8 cellular contexts compared by ENCODE assay signal in the genomic region with DNA sequence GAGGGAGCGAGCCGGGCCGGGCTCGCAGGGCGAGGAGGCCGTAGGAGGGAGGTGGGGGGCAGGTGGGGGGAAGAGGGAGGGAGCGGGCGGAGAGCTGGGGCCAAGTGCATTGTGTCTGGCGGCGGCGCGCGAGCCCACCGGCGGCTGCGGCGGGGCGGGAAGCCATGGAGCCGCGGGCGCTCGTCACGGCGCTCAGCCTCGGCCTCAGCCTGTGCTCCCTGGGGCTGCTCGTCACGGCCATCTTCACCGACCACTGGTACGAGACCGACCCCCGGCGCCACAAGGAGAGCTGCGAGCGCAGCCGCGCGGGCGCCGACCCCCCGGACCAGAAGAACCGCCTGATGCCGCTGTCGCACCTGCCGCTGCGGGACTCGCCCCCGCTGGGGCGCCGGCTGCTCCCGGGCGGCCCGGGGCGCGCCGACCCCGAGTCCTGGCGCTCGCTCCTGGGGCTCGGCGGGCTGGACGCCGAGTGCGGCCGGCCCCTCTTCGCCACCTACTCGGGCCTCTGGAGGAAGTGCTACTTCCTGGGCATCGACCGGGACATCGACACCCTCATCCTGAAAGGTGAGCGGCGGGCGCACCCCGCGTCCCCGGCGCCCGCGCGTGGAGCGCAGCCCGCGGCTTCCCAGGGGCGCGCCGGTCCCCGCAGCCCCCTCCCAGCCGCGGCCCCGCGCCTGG. TPM values are rescaled to one million over a fixed set of nuclear protein-coding genes. Genes with fewer than 3 reads are reported as not detected.
A peak's percentile ranks its signal among the peaks of the same experiment; 100 is the strongest.
DNase-seq lines count a peak whose midpoint lies in the region; ATAC-seq, FAIRE-seq and TF ChIP-seq lines count a peak whose summit lies in the region.

Gene TMEM178A (plus strand): TSS at position 107 of the 678 bp plus-strand sequence. CDS start 58 bp downstream, at position 165.

- CTCF ChIA-PET in AG04449 (lab: Yijun Ruan, JAX): no interaction called here

- no peaks in the 10 kb centered on the region for H3K9me3 ChIP-seq in small intestine (ENCODE audit: control insufficient read depth, low read depth)

- peak within 1 kb of the TSS; percentile 76 for H3K4me3 Mint-ChIP-seq in activated naive CD8-positive, alpha-beta T cell treated with anti-CD3 and anti-CD28 coated beads, Interleukin-2, amount 50 U/mL, for 24 hours

- peaks cover 62% of the 10 kb centered on the region for H3K27me3 Mint-ChIP-seq in activated naive CD8-positive, alpha-beta T cell treated with anti-CD3 and anti-CD28 coated beads, Interleukin-2, amount 50 U/mL, for 24 hours

- POLR2A ChIA-PET in AG04449 (lab: Yijun Ruan, JAX): no interaction called here

- no peak within 1 kb of the TSS for H3K27ac Mint-ChIP-seq in activated naive CD8-positive, alpha-beta T cell treated with anti-CD3 and anti-CD28 coated beads, Interleukin-2, amount 50 U/mL, for 24 hours

- no peak within 1 kb of the TSS for H3K27ac ChIP-seq in small intestine (ENCODE audit: low read depth in 1 of 2, low read length in 1 of 2)

- peak within 1 kb of the TSS; percentile 45 for H3K4me3 ChIP-seq in AG04449 (ENCODE audit: low read depth, low read length)
- H3K4me3 ChIP-seq in iPS-11a (ENCODE audit: low read depth, low read length): peak within 1 kb of the TSS; percentile 69
- H3K4me3 ChIP-seq in small intestine (ENCODE audit: low read depth in 1 of 2, low read length in 2 of 2): peak within 1 kb of the TSS; percentile 12 to 53

- DNase-seq in AG04449 (ENCODE audit: low read depth, low spot score) (no peak), GM20000 (ENCODE audit: low spot score) (peak; percentile 56), small intestine (no peak), cortex of kidney (lab: John Stamatoyannopoulos, UW) (no peak)
- peak; percentile 12 for DNase-seq in activated naive CD8-positive, alpha-beta T cell treated with anti-CD3 and anti-CD28 coated beads, Interleukin-2, amount 50 U/mL, for 24 hours

- H3K4me1 Mint-ChIP-seq in activated naive CD8-positive, alpha-beta T cell treated with anti-CD3 and anti-CD28 coated beads, Interleukin-2, amount 50 U/mL, for 24 hours: peaks cover 8% of the 10 kb centered on the region

- H3K9me3 Mint-ChIP-seq in activated naive CD8-positive, alpha-beta T cell treated with anti-CD3 and anti-CD28 coated beads, Interleukin-2, amount 50 U/mL, for 24 hours: no peaks in the 10 kb centered on the region

- 0 to 1% (median 0%) methylated on average over 36 to 90 of the region's 90 CpGs for WGBS in small intestine, 3 donors

- TF ChIP-seq CTCF in AG04449 (IDR thresholded peaks at IDR 0.05; ENCODE audit: insufficient read depth, low read length, missing control alignments) (no peak), GM20000 (IDR thresholded peaks at IDR 0.05; ENCODE audit: extremely low read depth, missing control alignments) (no peak)

- ATAC-seq in activated naive CD8-positive, alpha-beta T cell treated with anti-CD3 and anti-CD28 coated beads, Interleukin-2, amount 50 U/mL, for 24 hours: peak; percentile 29
- ATAC-seq in HG03175 (IDR thresholded peaks at IDR 0.05; ENCODE audit: unreplicated experiment) (no peak), GM19035 (IDR thresholded peaks at IDR 0.05; ENCODE audit: unreplicated experiment) (no peak)

- peaks cover 8 to 16% of the 10 kb centered on the region in 2 donors for H3K27me3 ChIP-seq in small intestine (ENCODE audit: control insufficient read depth in 2 of 2, insufficient read depth in 2 of 2, low read length in 2 of 2)

- no peaks in the 10 kb centered on the region for H3K36me3 Mint-ChIP-seq in activated naive CD8-positive, alpha-beta T cell treated with anti-CD3 and anti-CD28 coated beads, Interleukin-2, amount 50 U/mL, for 24 hours (ENCODE audit: low read depth)

- FAIRE-seq in small intestine (lab: Jason Lieb, UNC): no peak

- H3K36me3 ChIP-seq in small intestine (ENCODE audit: control insufficient read depth in 2 of 2, insufficient read depth in 2 of 2, low read length in 2 of 2): no peaks in the 10 kb centered on the region

- H3K4me1 ChIP-seq in small intestine (ENCODE audit: control insufficient read depth in 2 of 2, insufficient read depth in 1 of 2, low read depth in 1 of 2, low read length in 1 of 2): no peaks in the 10 kb centered on the region

RNA-seq across cellular contexts. Expression of gene TMEM178A, which starts in this region (rescaled TPM):
- 1 to 10 TPM in 2 of 3 donors, under 1 TPM in 1; 0.61 to 3.4 (median 2.7) TPM for polyA plus RNA-seq in small intestine

Comparison
In these comparisons a context has a peak if more than half of its experiments do, and no peak if none do; other contexts are left out.
1. DNase-seq: peak in GM20000 (single experiment) and activated naive CD8-positive, alpha-beta T cell treated with anti-CD3 and anti-CD28 coated beads, Interleukin-2, amount 50 U/mL, for 24 hours (single experiment); none in AG04449 (single experiment), small intestine (single experiment) and cortex of kidney (single experiment).
2. Peak in every context shown above with its lines, with median percentiles within 50 percentile points of each other: H3K4me3 ChIP-seq.